Comparison of ENCODE assay signal across 22 cellular contexts in the genomic region with DNA sequence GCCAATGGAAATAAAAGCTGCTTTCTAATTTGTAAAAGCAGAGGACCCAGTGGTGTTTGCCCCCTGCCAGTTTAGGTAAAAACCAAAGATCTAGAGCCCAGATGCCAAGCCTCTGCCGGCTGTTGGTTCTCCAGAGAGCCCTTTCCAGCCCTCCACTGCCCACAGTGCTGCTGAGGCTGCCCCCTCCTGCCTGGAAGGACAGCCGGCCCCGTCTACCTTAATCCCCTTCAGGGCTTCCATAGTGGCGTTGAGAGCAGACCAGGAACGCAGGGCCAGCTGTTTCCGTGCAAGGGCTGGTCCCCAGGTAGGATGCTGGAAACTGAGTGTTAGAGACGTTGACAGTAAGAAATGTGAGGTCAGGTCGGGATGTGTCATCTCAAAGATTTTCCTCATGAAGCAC. TPM values are rescaled to one million over a fixed set of nuclear protein-coding genes. Genes with fewer than 3 reads are reported as not detected.
"Had no signal": no experiment of that assay in that cellular context is flagged by ENCODE, and none has a peak within 500 bp of the region (broad histone marks: within the 10 kb centered on the region; RNA-seq: fewer than 3 reads in every experiment).

No MANE protein-coding gene starts in this region.

- H3K4me3 Mint-ChIP-seq: natural killer cell; stimulated activated naive B cell treated with anti-CD40 and anti-IgM and Interleukin-4, amounts not matched to agents 10 μg/mL and 1 μg/mL and 100 μg/mL, for 72 hours; stimulated activated naive CD8-positive, alpha-beta T cell treated with anti-CD3 and anti-CD28 coated beads, Interleukin-15, amount 100 ng/mL, for 72 hours had no signal

- H3K27ac ChIP-seq: dorsolateral prefrontal cortex, psoas muscle, suprapubic skin, vagina had no signal

- DNase-seq: cerebellar nuclear complex; cortex of kidney; effector CD4-positive, alpha-beta T cell; head of caudate nucleus; kidney; natural killer cell; nucleus accumbens; posterior cingulate gyrus; small intestine; stimulated activated CD4-positive, alpha-beta T cell treated with anti-CD3 and anti-CD28 coated beads, Interleukin-15, amount 100 ng/mL, for 24 hours; stimulated activated CD4-positive, alpha-beta T cell treated with anti-CD3 and anti-CD28 coated beads, Interleukin-2, amount 100 ng/mL, for 48 hours; stimulated activated naive B cell treated with anti-CD40 and anti-IgM and Interleukin-4, amounts not matched to agents 10 μg/mL and 1 μg/mL and 100 μg/mL, for 72 hours; stimulated activated naive CD8-positive, alpha-beta T cell treated with anti-CD3 and anti-CD28 coated beads, Interleukin-15, amount 100 ng/mL, for 72 hours; trophoblast cell had no signal

- H3K27ac Mint-ChIP-seq: natural killer cell; stimulated activated naive B cell treated with anti-CD40 and anti-IgM and Interleukin-4, amounts not matched to agents 10 μg/mL and 1 μg/mL and 100 μg/mL, for 72 hours; stimulated activated naive CD8-positive, alpha-beta T cell treated with anti-CD3 and anti-CD28 coated beads, Interleukin-15, amount 100 ng/mL, for 72 hours had no signal

- H3K9me3 ChIP-seq: psoas muscle, suprapubic skin, vagina had no signal

- H3K4me1 ChIP-seq: psoas muscle, suprapubic skin, vagina had no signal

- H3K36me3 Mint-ChIP-seq: natural killer cell; stimulated activated naive B cell treated with anti-CD40 and anti-IgM and Interleukin-4, amounts not matched to agents 10 μg/mL and 1 μg/mL and 100 μg/mL, for 72 hours had no signal

- H3K27me3 ChIP-seq: vagina had no signal

- H3K36me3 ChIP-seq: suprapubic skin, vagina had no signal

- ATAC-seq: left lobe of liver; natural killer cell; stimulated activated naive B cell treated with anti-CD40 and anti-IgM and Interleukin-4, amounts not matched to agents 10 μg/mL and 1 μg/mL and 100 μg/mL, for 72 hours; stimulated activated naive CD8-positive, alpha-beta T cell treated with anti-CD3 and anti-CD28 coated beads, Interleukin-15, amount 100 ng/mL, for 72 hours had no signal

- H3K4me3 ChIP-seq: dorsolateral prefrontal cortex, psoas muscle, suprapubic skin, vagina had no signal

- H3K9me3 Mint-ChIP-seq: natural killer cell; stimulated activated naive B cell treated with anti-CD40 and anti-IgM and Interleukin-4, amounts not matched to agents 10 μg/mL and 1 μg/mL and 100 μg/mL, for 72 hours; stimulated activated naive CD8-positive, alpha-beta T cell treated with anti-CD3 and anti-CD28 coated beads, Interleukin-15, amount 100 ng/mL, for 72 hours had no signal

RNA-seq across cellular contexts. Expression of gene ST8SIA2, which starts 6.9 kb away (rescaled TPM):
- total RNA-seq: glomerular endothelial cell, left lobe of liver, mesenteric fat pad, natural killer cell, suprapubic skin, ureter, vagina had no signal
